In genomic region chr21:28229811-28230210, GRCh38 we compare ENCODE assay signal across 16 cellular contexts.
DNase-seq lines count a peak whose midpoint lies in the region; ATAC-seq, FAIRE-seq and TF ChIP-seq lines count a peak whose summit lies in the region.
"Had no signal": no experiment of that assay in that cellular context is flagged by ENCODE, and none has a peak within 500 bp of the region (broad histone marks: within the 10 kb centered on the region; RNA-seq: fewer than 3 reads in every experiment).

No MANE protein-coding gene starts in this region.

- H3K4me1 ChIP-seq in ACC112 (ENCODE audit: control insufficient read depth, insufficient read depth, low read length, unreplicated experiment) = peaks cover 37% of the 10 kb centered on the region
- no peaks in the 10 kb centered on the region for H3K4me1 ChIP-seq in body of pancreas
- peaks cover 8% of the 10 kb centered on the region for H3K4me1 ChIP-seq in hepatocyte (ENCODE audit: insufficient read depth)
- H3K4me1 ChIP-seq in CD8-positive, alpha-beta T cell (ENCODE audit: insufficient read depth, low read length) = no peaks in the 10 kb centered on the region

- H3K27ac ChIP-seq in ACC112 (ENCODE audit: low read depth, low read length) (peak overlapping the region; percentile 97), body of pancreas (no peak overlapping the region), hepatocyte (peak overlapping the region; percentile 63)
- no peak overlapping the region for H3K27ac ChIP-seq in CD8-positive, alpha-beta T cell (ENCODE audit: low read depth, low read length)
- H3K27ac ChIP-seq: ovary had no signal

- WGBS in body of pancreas, 2 donors = 31 to 35% methylated on average over 4 of the region's 4 CpGs
- WGBS in hepatocyte (ENCODE audit: low lambda C conversion rate, missing lambda C conversion rate) = 47% methylated on average over 4 of the region's 4 CpGs

- H3K4me2 ChIP-seq in hepatocyte = peak overlapping the region; percentile 9

- no peaks in the 10 kb centered on the region for H3K36me3 Mint-ChIP-seq in CD8-positive, alpha-beta T cell
- H3K36me3 Mint-ChIP-seq in WTC11 = no peaks in the 10 kb centered on the region
- H3K36me3 Mint-ChIP-seq: immature natural killer cell had no signal

- TF ChIP-seq CTCF in body of pancreas (IDR thresholded peaks at IDR 0.05) (no peak), hepatocyte (IDR thresholded peaks at IDR 0.05; ENCODE audit: poor library complexity) (no peak), WTC11 (IDR thresholded peaks at IDR 0.05) (no peak)
- no peak for TF ChIP-seq CTCF in CD8-positive, alpha-beta T cell (IDR thresholded peaks at IDR 0.05)

- ATAC-seq in body of pancreas (peak; percentile 88), WTC11 (no peak)
- no peak for ATAC-seq in CD8-positive, alpha-beta T cell

- H3K27me3 ChIP-seq in ACC112 (ENCODE audit: insufficient read depth, low read length) (no peaks in the 10 kb centered on the region), body of pancreas (no peaks in the 10 kb centered on the region), hepatocyte (no peaks in the 10 kb centered on the region)
- H3K27me3 ChIP-seq in CD8-positive, alpha-beta T cell (ENCODE audit: insufficient read depth, low read length) = no peaks in the 10 kb centered on the region
- H3K27me3 ChIP-seq: ovary had no signal

- intact Hi-C loops in body of pancreas (cut with DNase I) = no loop called here
- intact Hi-C loops in CD8-positive, alpha-beta T cell (cut with DNase I, micrococcal nuclease) = no loop called here

- H3K4me3 ChIP-seq in ACC112 (ENCODE audit: low read depth, low read length) (0 out of 2 replicates have a peak overlapping the region, but pooled peaks have one; percentile 23), body of pancreas (no peak overlapping the region), hepatocyte (no peak overlapping the region)
- H3K4me3 ChIP-seq in CD8-positive, alpha-beta T cell (ENCODE audit: low read depth, low read length) = no peak overlapping the region
- H3K4me3 ChIP-seq: ovary had no signal

- no peak overlapping the region for H3K4me3 Mint-ChIP-seq in CD8-positive, alpha-beta T cell
- no peak overlapping the region for H3K4me3 Mint-ChIP-seq in WTC11
- H3K4me3 Mint-ChIP-seq: immature natural killer cell had no signal

- POLR2A ChIA-PET in CD8-positive, alpha-beta T cell (lab: Charles Lee) = no interaction called here
- POLR2A ChIA-PET in WTC11 (lab: Charles Lee) = no interaction called here

- no peaks in the 10 kb centered on the region for H4K20me1 ChIP-seq in hepatocyte (ENCODE audit: insufficient read depth, poor library complexity, severe bottlenecking)

- H3K9me3 ChIP-seq in body of pancreas (no peaks in the 10 kb centered on the region), hepatocyte (ENCODE audit: low read depth) (no peaks in the 10 kb centered on the region)
- no peaks in the 10 kb centered on the region for H3K9me3 ChIP-seq in CD8-positive, alpha-beta T cell (ENCODE audit: low read length)
- H3K9me3 ChIP-seq: ovary had no signal

- H3K9me2 ChIP-seq in hepatocyte (replicated peaks; ENCODE audit: insufficient read depth) = no peaks in the 10 kb centered on the region

- DNase-seq in M059J (ENCODE audit: low read depth) (peak; percentile 45), body of pancreas (no peak), hepatocyte (ENCODE audit: low spot score) (no peak), GF-D8 (lab: John Stamatoyannopoulos, UW) (no peak), H54 (ENCODE audit: insufficient read length, low spot score) (no peak), WTC11 (ENCODE audit: low spot score) (no peak)
- DNase-seq in CD8-positive, alpha-beta T cell = no peak
- DNase-seq: activated gamma-delta T cell treated with Interleukin-2 at 50 U/mL for 16 hours; cerebellar nuclear complex; foreskin melanocyte; immature natural killer cell; midbrain; NCI-H2171 treated with DMSO at 0.1 percent for 48 hours; ovary; stimulated activated CD4-positive, alpha-beta T cell treated with anti-CD3 and anti-CD28 coated beads, Interleukin-1b, Interleukin-23, amount 100 ng/mL, for 48 hours had no signal

- TF ChIP-seq POLR2A in body of pancreas (IDR thresholded peaks at IDR 0.05) = no peak
- TF ChIP-seq POLR2A in H54 (IDR thresholded peaks at IDR 0.05; ENCODE audit: low read depth, low read length) = no peak

- H2AFZ ChIP-seq in ACC112 (ENCODE audit: low read length, unreplicated experiment) (no peak overlapping the region), hepatocyte (no peak overlapping the region)

- H3K4me1 Mint-ChIP-seq in CD8-positive, alpha-beta T cell (ENCODE audit: low read depth) = no peaks in the 10 kb centered on the region
- H3K4me1 Mint-ChIP-seq in WTC11 = no peaks in the 10 kb centered on the region
- H3K4me1 Mint-ChIP-seq: immature natural killer cell had no signal

- H3K79me2 ChIP-seq in ACC112 (ENCODE audit: control insufficient read depth, insufficient read depth, low read length, unreplicated experiment) = no peaks in the 10 kb centered on the region
- H3K79me2 ChIP-seq in hepatocyte = no peaks in the 10 kb centered on the region

- H3K9me3 Mint-ChIP-seq in CD8-positive, alpha-beta T cell = no peaks in the 10 kb centered on the region
- no peaks in the 10 kb centered on the region for H3K9me3 Mint-ChIP-seq in WTC11

- H3K36me3 ChIP-seq in ACC112 (ENCODE audit: insufficient read depth, low read length) = no peaks in the 10 kb centered on the region
- H3K36me3 ChIP-seq in body of pancreas (replicated peaks in 1 of 2; ENCODE audit: insufficient read depth in 1 of 2, low read depth in 2 of 2) = no peaks in the 10 kb centered on the region
- no peaks in the 10 kb centered on the region for H3K36me3 ChIP-seq in hepatocyte (replicated peaks; ENCODE audit: insufficient read depth, low read depth)
- H3K36me3 ChIP-seq in CD8-positive, alpha-beta T cell (ENCODE audit: insufficient read depth, low read length) = no peaks in the 10 kb centered on the region
- H3K36me3 ChIP-seq: ovary had no signal

- H3K27me3 Mint-ChIP-seq in CD8-positive, alpha-beta T cell (ENCODE audit: low read depth) = no peaks in the 10 kb centered on the region
- no peaks in the 10 kb centered on the region for H3K27me3 Mint-ChIP-seq in WTC11 (ENCODE audit: low read depth)

- CTCF ChIA-PET in CD8-positive, alpha-beta T cell (lab: Charles Lee) = no interaction called here
- CTCF ChIA-PET in WTC11 (lab: Charles Lee) = no interaction called here

- FAIRE-seq in H54 (lab: Jason Lieb, UNC) = no peak

- no peak overlapping the region for H3K27ac Mint-ChIP-seq in CD8-positive, alpha-beta T cell
- no peak overlapping the region for H3K27ac Mint-ChIP-seq in WTC11
- H3K27ac Mint-ChIP-seq: immature natural killer cell had no signal

TF ChIP-seq in WTC11, 78 proteins besides CTCF, POLR2A, EP300 and RAD21:
- TF ChIP-seq OVOL2 (CRISPR knock-in tag; IDR thresholded peaks at IDR 0.05; ENCODE audit: borderline replicate concordance) (no peak), ZNF396 (CRISPR knock-in tag; IDR thresholded peaks at IDR 0.05; ENCODE audit: borderline replicate concordance) (no peak), GTF2I (CRISPR knock-in tag; conservative IDR thresholded peaks at IDR 0.05) (no peak), ATF3 (CRISPR knock-in tag; conservative IDR thresholded peaks at IDR 0.05) (no peak), SMAD4 (CRISPR knock-in tag; IDR thresholded peaks at IDR 0.05) (no peak)

Comparison
In these comparisons a context has a peak if more than half of its experiments do, and no peak if none do; other contexts are left out.
1. H3K27ac ChIP-seq: peak in ACC112 (single experiment) and hepatocyte (single experiment); none in body of pancreas (0 of 4) and CD8-positive, alpha-beta T cell (single experiment).